In the genomic region with DNA sequence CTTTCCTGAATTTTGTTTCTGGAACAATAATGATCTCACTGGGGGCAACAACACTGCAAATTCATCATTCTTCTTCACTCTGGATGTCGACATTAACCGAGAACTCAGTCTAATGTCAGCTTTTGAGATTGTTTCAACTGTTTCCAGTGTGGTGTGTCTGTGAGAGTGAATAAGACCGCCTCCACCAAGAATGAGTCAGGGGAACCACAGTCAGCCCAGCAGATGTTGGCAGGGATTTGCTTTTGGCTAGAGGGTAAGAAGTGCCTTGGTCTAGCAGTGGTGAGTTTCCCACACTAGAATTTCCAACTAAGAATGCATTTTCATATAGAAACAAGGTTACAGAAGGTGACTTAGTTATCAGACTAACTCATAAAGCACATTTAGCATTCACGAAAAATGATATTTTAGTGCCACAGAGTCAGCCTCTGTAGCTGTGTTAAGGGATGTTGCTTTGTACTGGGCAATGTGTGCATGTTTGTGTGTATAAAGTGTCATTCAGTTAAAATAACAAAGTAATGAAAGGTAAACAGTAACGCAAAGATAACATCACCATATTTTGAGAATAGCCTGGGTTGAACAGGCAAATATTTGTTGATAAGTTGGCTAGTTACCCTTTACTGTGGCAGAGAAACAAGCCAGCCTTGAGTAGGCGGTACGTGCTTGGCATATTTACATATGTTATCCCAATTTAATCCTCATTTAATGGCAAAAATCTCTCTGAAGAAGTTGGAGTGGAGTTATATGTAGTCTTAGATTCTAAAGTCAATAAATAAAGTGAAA, we compare ENCODE assay signal across 10 cellular contexts. TPM values are rescaled to one million over a fixed set of nuclear protein-coding genes. Genes with fewer than 3 reads are reported as not detected.
A peak's percentile ranks its signal among the peaks of the same experiment; 100 is the strongest.
DNase-seq lines count a peak whose midpoint lies in the region; ATAC-seq and TF ChIP-seq lines count a peak whose summit lies in the region.
"Had no signal": no experiment of that assay in that cellular context is flagged by ENCODE, and none has a peak within 500 bp of the region (broad histone marks: within the 10 kb centered on the region; RNA-seq: fewer than 3 reads in every experiment).

No MANE protein-coding gene starts in this region.

- intact Hi-C loops in sigmoid colon (cut with DNase I): no loop called here

- no peaks in the 10 kb centered on the region for H3K27me3 ChIP-seq in osteoblast (ENCODE audit: insufficient read depth, low read length)
- no peaks in the 10 kb centered on the region for H3K27me3 ChIP-seq in sigmoid colon

- peaks cover 21% of the 10 kb centered on the region for H3K4me1 ChIP-seq in osteoblast (ENCODE audit: insufficient read depth, low read length)
- no peaks in the 10 kb centered on the region for H3K4me1 ChIP-seq in sigmoid colon
- H3K4me1 ChIP-seq: parathyroid adenoma had no signal

- peak overlapping the region; percentile 34 for H2AFZ ChIP-seq in osteoblast (ENCODE audit: low read length)
- H2AFZ ChIP-seq: parathyroid adenoma had no signal

- peak; percentile 93 for DNase-seq in GM03348 (ENCODE audit: low spot score)
- peak; percentile 96 for DNase-seq in astrocyte of the spinal cord (ENCODE audit: low read depth, low spot score)
- peak; percentile 93 for DNase-seq in osteoblast (ENCODE audit: insufficient read length, low spot score, missing footprints)
- no peak for DNase-seq in sigmoid colon
- no peak for DNase-seq in NCI-H2171 (lab: John Stamatoyannopoulos, UW)

- in situ Hi-C loops in astrocyte of the spinal cord (cut with HindIII; ENCODE audit: low sequenced_read_pairs): no loop called here

- H4K20me1 ChIP-seq in osteoblast (ENCODE audit: insufficient read depth, low read length): no peaks in the 10 kb centered on the region

- ATAC-seq in HG03103 (IDR thresholded peaks at IDR 0.05; ENCODE audit: low read depth, unreplicated experiment) (peak; percentile 74), HG02981 (IDR thresholded peaks at IDR 0.05; ENCODE audit: unreplicated experiment) (no peak), HG03135 (IDR thresholded peaks at IDR 0.05; ENCODE audit: unreplicated experiment) (no peak)

- 54 to 70% methylated on average over 7 of the region's 7 CpGs for WGBS in sigmoid colon, 2 donors

- no peaks in the 10 kb centered on the region for H3K36me3 ChIP-seq in osteoblast (ENCODE audit: insufficient read depth, low read length)
- H3K36me3 ChIP-seq in sigmoid colon: no peaks in the 10 kb centered on the region

- no peak for TF ChIP-seq POLR2A in sigmoid colon (IDR thresholded peaks at IDR 0.05)

- H3K4me2 ChIP-seq in osteoblast (ENCODE audit: insufficient read depth, low read length): peak overlapping the region; percentile 47

- TF ChIP-seq CTCF in astrocyte of the spinal cord (IDR thresholded peaks at IDR 0.05; ENCODE audit: low read depth, low read length) (no peak), osteoblast (IDR thresholded peaks at IDR 0.05; ENCODE audit: extremely low read depth, low read depth, low read length) (no peak), sigmoid colon (IDR thresholded peaks at IDR 0.05) (no peak)

- H3K27ac ChIP-seq in osteoblast (ENCODE audit: low read depth, low read length) (peak overlapping the region; percentile 54), sigmoid colon (no peak overlapping the region)
- H3K27ac ChIP-seq: parathyroid adenoma had no signal

- H3K79me2 ChIP-seq in osteoblast (ENCODE audit: insufficient read depth, low read length): no peaks in the 10 kb centered on the region
- H3K79me2 ChIP-seq: parathyroid adenoma had no signal

- no peak overlapping the region for H3K4me3 ChIP-seq in astrocyte of the spinal cord (ENCODE audit: low read depth, low read length)
- H3K4me3 ChIP-seq in osteoblast (ENCODE audit: insufficient read depth, low read length): no peak overlapping the region
- no peak overlapping the region for H3K4me3 ChIP-seq in sigmoid colon

- no peaks in the 10 kb centered on the region for H3K9me3 ChIP-seq in osteoblast (ENCODE audit: low read depth, low read length)
- H3K9me3 ChIP-seq in sigmoid colon: no peaks in the 10 kb centered on the region

- no peak for TF ChIP-seq EP300 in sigmoid colon (IDR thresholded peaks at IDR 0.05)

RNA-seq across cellular contexts. Expression of a gene that starts 33.8 kb away (rescaled TPM):
- total RNA-seq in osteoblast: not detected in 2 replicates
- total RNA-seq in sigmoid colon: not detected
- not detected for polyA plus RNA-seq in sigmoid colon
- total RNA-seq: NCI-H460 had no signal

Comparison
In these comparisons a context has a peak if more than half of its experiments do, and no peak if none do; other contexts are left out.
1. DNase-seq: peak in GM03348 (single experiment), astrocyte of the spinal cord (single experiment) and osteoblast (single experiment); none in sigmoid colon (single experiment) and NCI-H2171 (single experiment).